23 cellular contexts compared by ENCODE assay signal in the genomic region with DNA sequence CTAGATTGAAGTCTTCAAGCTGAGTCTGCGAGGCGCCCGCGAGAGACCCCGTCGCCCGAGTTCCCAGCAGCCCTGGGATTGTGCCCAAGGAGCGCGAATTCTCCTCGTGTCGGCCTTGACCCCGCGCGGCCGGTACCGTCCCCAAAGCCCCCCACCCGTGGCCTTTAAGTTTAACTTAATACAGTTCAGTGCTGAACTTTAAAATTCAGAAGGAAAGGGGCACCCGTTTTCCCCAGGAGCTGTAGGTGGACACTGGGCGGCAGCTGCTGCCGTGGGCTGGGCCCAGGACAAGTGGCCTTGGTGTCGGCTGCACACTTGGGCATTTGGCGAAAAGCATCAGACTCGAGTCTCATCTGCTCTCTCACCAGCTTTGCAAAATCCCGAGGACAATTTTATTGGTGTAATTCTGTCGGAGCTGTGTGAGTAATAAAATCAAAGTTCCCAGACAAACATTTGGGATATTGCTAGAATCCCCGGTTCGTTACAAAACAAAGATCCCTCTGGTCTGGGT. TPM values are rescaled to one million over a fixed set of nuclear protein-coding genes. Genes with fewer than 3 reads are reported as not detected.
DNase-seq lines count a peak whose midpoint lies in the region; ATAC-seq and TF ChIP-seq lines count a peak whose summit lies in the region.
"Had no signal": no experiment of that assay in that cellular context is flagged by ENCODE, and none has a peak within 500 bp of the region (broad histone marks: within the 10 kb centered on the region; RNA-seq: fewer than 3 reads in every experiment).

No MANE protein-coding gene starts in this region.

- TF ChIP-seq EP300 in transverse colon (IDR thresholded peaks at IDR 0.05; ENCODE audit: low read depth) = no peak
- no peak for TF ChIP-seq EP300 in tibial nerve (IDR thresholded peaks at IDR 0.05)

- POLR2A ChIA-PET in MCF 10A (lab: Yijun Ruan, JAX) = no interaction called here

- DNase-seq in breast epithelium (ENCODE audit: low spot score in 2 of 2) (no peak), MCF 10A (ENCODE audit: unreplicated experiment) (no peak), esophagus squamous epithelium (lab: John Stamatoyannopoulos, UW) (no peak), transverse colon (peak; percentile 37), tibial nerve (ENCODE audit: low spot score in 2 of 2) (no peak), natural killer cell (no peak)
- DNase-seq: activated CD8-positive, alpha-beta T cell treated with anti-CD3 and anti-CD28 coated beads, Interleukin-2, amount 10 ng/mL, durations not matched to agents 7 days and 5 days; activated naive CD4-positive, alpha-beta T cell; CD4-positive, alpha-beta memory T cell; effector memory CD8-positive, alpha-beta T cell; KG1; left cardiac atrium; NK-92 treated with Interleukin-12 subunit alpha and Interleukin-12 subunit beta, amount 100 ng/mL, for 24 hours; SHP77 treated with DMSO at 0.1 percent for 48 hours; sigmoid colon; stimulated activated CD8-positive, alpha-beta memory T cell treated with anti-CD3 and anti-CD28 coated beads, Interleukin-4, amount 100 ng/mL, for 48 hours had no signal

- in situ Hi-C loops in transverse colon (cut with MboI; ENCODE audit: low pct_ligation_motif_present in 1 of 4, low pct_unique_long_range_greater_than_20kb in 1 of 4, low sequenced_read_pairs in 3 of 4) = no loop called here

- TF ChIP-seq CTCF in breast epithelium (IDR thresholded peaks at IDR 0.05) = no peak
- no peak for TF ChIP-seq CTCF in MCF 10A (IDR thresholded peaks at IDR 0.05; ENCODE audit: unreplicated experiment)
- TF ChIP-seq CTCF in esophagus squamous epithelium (IDR thresholded peaks at IDR 0.05) = no peak
- no peak for TF ChIP-seq CTCF in transverse colon (IDR thresholded peaks at IDR 0.05)
- no peak for TF ChIP-seq CTCF in tibial nerve (IDR thresholded peaks at IDR 0.05)
- no peak for TF ChIP-seq CTCF in natural killer cell (IDR thresholded peaks at IDR 0.05)

- no peaks in the 10 kb centered on the region for H3K27me3 Mint-ChIP-seq in MCF 10A (ENCODE audit: insufficient read depth, unreplicated experiment)
- peaks cover 34 to 65% of the 10 kb centered on the region in 2 donors for H3K27me3 Mint-ChIP-seq in natural killer cell (ENCODE audit: low read depth in 2 of 2)

- H3K27ac ChIP-seq in breast epithelium = no peak overlapping the region
- H3K27ac ChIP-seq in esophagus squamous epithelium = peak overlapping the region in 3 of 4 donors; percentile 58 to 67 (median 65)
- H3K27ac ChIP-seq in transverse colon = peak overlapping the region; percentile 76 to 84 (median 78)
- H3K27ac ChIP-seq in tibial nerve = no peak overlapping the region
- H3K27ac ChIP-seq: sigmoid colon had no signal

- no TSS peak for BruUV-seq in MCF 10A (replicated peaks; lab: Mats Ljungman, UMichigan)

- CTCF ChIA-PET in MCF 10A (lab: Yijun Ruan, JAX) = interaction anchor here (0.6 kb wide), 1 partner anchor 196 kb away, joined by 4 read pairs; no protein-coding TSS in a partner anchor

- H3K36me3 Mint-ChIP-seq in MCF 10A (ENCODE audit: insufficient read depth, unreplicated experiment) = no peaks in the 10 kb centered on the region
- H3K36me3 Mint-ChIP-seq in natural killer cell = no peaks in the 10 kb centered on the region
- H3K36me3 Mint-ChIP-seq: brain; CD4-positive, alpha-beta memory T cell had no signal

- whole genome bisulfite sequencing in esophagus squamous epithelium, 2 donors = 52 to 71% methylated on average over 9 to 26 of the region's 27 CpGs
- 17 to 37% methylated on average over 1 to 26 of the region's 27 CpGs for WGBS in transverse colon (ENCODE audit: low coverage in 1 of 2), 2 donors
- 35 to 42% methylated on average over 27 of the region's 27 CpGs for WGBS in tibial nerve, 2 donors

- H3K4me3 Mint-ChIP-seq in MCF 10A (ENCODE audit: unreplicated experiment) (no peak overlapping the region), natural killer cell (no peak overlapping the region)
- H3K4me3 Mint-ChIP-seq: activated CD8-positive, alpha-beta T cell treated with anti-CD3 and anti-CD28 coated beads, Interleukin-2, amount 10 ng/mL, durations not matched to agents 7 days and 5 days; brain; CD4-positive, alpha-beta memory T cell; effector memory CD8-positive, alpha-beta T cell; nephron had no signal

- H3K36me3 ChIP-seq in breast epithelium (no peaks in the 10 kb centered on the region), esophagus squamous epithelium (no peaks in the 10 kb centered on the region), mucosa of stomach (ENCODE audit: control insufficient read depth, insufficient read depth, low read length) (no peaks in the 10 kb centered on the region), transverse colon (no peaks in the 10 kb centered on the region), tibial nerve (no peaks in the 10 kb centered on the region)
- H3K36me3 ChIP-seq: sigmoid colon had no signal

- H3K9me3 Mint-ChIP-seq in MCF 10A (ENCODE audit: unreplicated experiment) (no peaks in the 10 kb centered on the region), natural killer cell (peaks cover 0 to 3% of the 10 kb centered on the region in 2 donors)
- H3K9me3 Mint-ChIP-seq: effector memory CD8-positive, alpha-beta T cell had no signal

- intact Hi-C loops in breast epithelium (cut with DNase I; ENCODE audit: low total_unique reads) (no loop called here), MCF 10A (cut with micrococcal nuclease) (no loop called here), esophagus squamous epithelium (cut with DNase I) (no loop called here), transverse colon (cut with DNase I; ENCODE audit: low total_unique reads) (no loop called here), natural killer cell (cut with micrococcal nuclease) (no loop called here)

- H3K27me3 ChIP-seq in breast epithelium = peaks cover 2 to 36% of the 10 kb centered on the region in 2 donors
- peaks cover 0 to 55% (median 0%) of the 10 kb centered on the region in 4 donors for H3K27me3 ChIP-seq in esophagus squamous epithelium
- peaks cover 15% of the 10 kb centered on the region for H3K27me3 ChIP-seq in mucosa of stomach (ENCODE audit: control insufficient read depth, insufficient read depth, low read length)
- H3K27me3 ChIP-seq in transverse colon = peaks cover 21% of the 10 kb centered on the region
- H3K27me3 ChIP-seq in tibial nerve = peaks cover 0 to 34% of the 10 kb centered on the region in 2 donors

- H3K9me3 ChIP-seq in breast epithelium = no peaks in the 10 kb centered on the region
- no peaks in the 10 kb centered on the region for H3K9me3 ChIP-seq in esophagus squamous epithelium
- H3K9me3 ChIP-seq in mucosa of stomach (ENCODE audit: control insufficient read depth, low read length) = no peaks in the 10 kb centered on the region
- H3K9me3 ChIP-seq in transverse colon = no peaks in the 10 kb centered on the region
- H3K9me3 ChIP-seq in tibial nerve = peaks cover 0 to 12% (median 0%) of the 10 kb centered on the region in 4 donors
- H3K9me3 ChIP-seq: sigmoid colon had no signal

- H3K4me3 ChIP-seq in breast epithelium = peak overlapping the region in 2 of 3 donors; percentile 37 to 58
- peak overlapping the region; percentile 39 to 57 (median 43) for H3K4me3 ChIP-seq in esophagus squamous epithelium
- peak overlapping the region; percentile 29 for H3K4me3 ChIP-seq in mucosa of stomach (ENCODE audit: low read length)
- H3K4me3 ChIP-seq in transverse colon = peak overlapping the region in 3 of 4 donors; percentile 27 to 57 (median 44)
- no peak overlapping the region for H3K4me3 ChIP-seq in tibial nerve

- H3K4me1 Mint-ChIP-seq in MCF 10A (ENCODE audit: insufficient read depth, unreplicated experiment) (no peaks in the 10 kb centered on the region), natural killer cell (no peaks in the 10 kb centered on the region)
- H3K4me1 Mint-ChIP-seq: brain; CD4-positive, alpha-beta memory T cell; nephron had no signal

- H3K4me1 ChIP-seq in breast epithelium = no peaks in the 10 kb centered on the region
- H3K4me1 ChIP-seq in esophagus squamous epithelium = peaks cover 0 to 26% (median 0%) of the 10 kb centered on the region in 3 donors
- H3K4me1 ChIP-seq in mucosa of stomach (ENCODE audit: control insufficient read depth, insufficient read depth, low read length) = peaks cover 24% of the 10 kb centered on the region
- peaks cover 0 to 22% (median 17%) of the 10 kb centered on the region in 4 donors for H3K4me1 ChIP-seq in transverse colon
- H3K4me1 ChIP-seq in tibial nerve = peaks cover 0 to 7% (median 0%) of the 10 kb centered on the region in 4 donors

- H3K9ac ChIP-seq in mucosa of stomach (ENCODE audit: low read length) = peak overlapping the region; percentile 57

- ATAC-seq in HG03097 (IDR thresholded peaks at IDR 0.05; ENCODE audit: low FRiP score, unreplicated experiment) (no peak), natural killer cell (no peak)
- ATAC-seq: activated CD8-positive, alpha-beta T cell treated with anti-CD3 and anti-CD28 coated beads, Interleukin-2, amount 10 ng/mL, durations not matched to agents 7 days and 5 days; effector memory CD8-positive, alpha-beta T cell had no signal

- no peak overlapping the region for H3K27ac Mint-ChIP-seq in MCF 10A (ENCODE audit: low read depth, unreplicated experiment)
- H3K27ac Mint-ChIP-seq in natural killer cell = no peak overlapping the region
- H3K27ac Mint-ChIP-seq: activated CD8-positive, alpha-beta T cell treated with anti-CD3 and anti-CD28 coated beads, Interleukin-2, amount 10 ng/mL, durations not matched to agents 7 days and 5 days; brain; CD4-positive, alpha-beta memory T cell; effector memory CD8-positive, alpha-beta T cell; nephron had no signal

- TF ChIP-seq POLR2A in breast epithelium (IDR thresholded peaks at IDR 0.05) = no peak
- no peak for TF ChIP-seq POLR2A in esophagus squamous epithelium (IDR thresholded peaks at IDR 0.05)
- TF ChIP-seq POLR2A in transverse colon (IDR thresholded peaks at IDR 0.05) = no peak
- TF ChIP-seq POLR2A in tibial nerve (IDR thresholded peaks at IDR 0.05) = no peak

RNA-seq across cellular contexts. Expression of a gene that starts 0.6 kb away (rescaled TPM):
- total RNA-seq in breast epithelium = under 1 TPM in 1 of 3 donors, not detected in 2; 0.66 TPM
- total RNA-seq in MCF 10A (2022) = not detected in 2 replicates
- total RNA-seq in esophagus squamous epithelium = 10 to 100 TPM; 11.6 to 38.0 (median 20.8) TPM
- total RNA-seq in transverse colon = 10 to 100 TPM; 13.5 to 43.3 (median 34.8) TPM
- not detected for total RNA-seq in tibial nerve
- not detected for total RNA-seq in natural killer cell
- total RNA-seq: A172; activated CD8-positive, alpha-beta T cell treated with anti-CD3 and anti-CD28 coated beads, Interleukin-2, amount 10 ng/mL, durations not matched to agents 7 days and 5 days; CD4-positive, alpha-beta memory T cell; fibroblast of lung; left cardiac atrium; posterior vena cava; sigmoid colon had no signal

Comparison
In these comparisons a context has a peak if more than half of its experiments do, and no peak if none do; other contexts are left out.
1. H3K27ac ChIP-seq: peak in esophagus squamous epithelium (3 of 4) and transverse colon (4 of 4); none in breast epithelium (0 of 2) and tibial nerve (0 of 4).
2. H3K4me3 ChIP-seq: peak in breast epithelium (2 of 3), esophagus squamous epithelium (4 of 4), mucosa of stomach (single experiment) and transverse colon (3 of 4); none in tibial nerve (0 of 4).
3. RNA of a gene that starts 0.6 kb away (total RNA-seq): 13.5 to 43.3 TPM in transverse colon and 11.6 to 38.0 TPM in esophagus squamous epithelium; 0.66 TPM in breast epithelium, not detected in MCF 10A, not detected in tibial nerve and not detected in natural killer cell; every median in the first group is over 4 times any median in the second.